ENCODE assay signal across 12 cellular contexts in the genomic region with DNA sequence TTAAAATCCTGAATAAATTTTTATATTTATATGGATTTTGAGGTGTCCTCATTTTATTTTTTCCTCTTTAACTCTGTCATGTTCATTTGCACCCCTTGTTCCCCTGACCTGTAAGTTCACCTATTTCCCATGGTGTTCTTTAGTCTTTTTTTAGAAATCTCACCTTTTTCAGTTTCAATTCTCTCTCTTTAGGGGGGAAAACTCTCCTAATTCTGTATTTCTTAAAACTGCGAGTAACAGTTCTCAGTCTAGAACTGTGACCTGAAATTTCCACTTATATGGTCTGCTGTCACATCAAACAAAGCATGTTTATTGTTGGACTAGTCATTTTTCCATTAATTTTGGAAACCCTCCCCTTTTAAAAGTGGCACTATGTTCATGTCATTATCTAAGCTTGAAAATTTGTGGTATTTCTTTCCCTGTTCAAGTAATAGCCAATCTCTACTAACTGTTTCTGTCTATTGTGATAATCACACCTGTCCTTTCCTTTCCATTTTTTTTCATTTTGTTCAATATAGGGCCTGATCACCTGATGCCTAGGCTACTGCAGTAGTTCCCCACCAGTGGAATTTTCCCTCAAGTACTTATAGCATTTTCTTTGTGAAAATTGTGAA. TPM values are rescaled to one million over a fixed set of nuclear protein-coding genes. Genes with fewer than 3 reads are reported as not detected.
DNase-seq lines count a peak whose midpoint lies in the region; ATAC-seq and TF ChIP-seq lines count a peak whose summit lies in the region.
"Had no signal": no experiment of that assay in that cellular context is flagged by ENCODE, and none has a peak within 500 bp of the region (broad histone marks: within the 10 kb centered on the region; RNA-seq: fewer than 3 reads in every experiment).

No MANE protein-coding gene starts in this region.

- no peak for TF ChIP-seq CTCF in activated CD8-positive, alpha-beta T cell treated with anti-CD3 and anti-CD28 coated beads for 36 hours (IDR thresholded peaks at IDR 0.05)
- TF ChIP-seq CTCF in chondrocyte (IDR thresholded peaks at IDR 0.05) = no peak

- intact Hi-C loops in activated CD8-positive, alpha-beta T cell treated with anti-CD3 and anti-CD28 coated beads for 36 hours (cut with micrococcal nuclease) = no loop called here

- peak; percentile 54 for ATAC-seq in activated CD8-positive, alpha-beta T cell treated with anti-CD3 and anti-CD28 coated beads for 36 hours
- no peak for ATAC-seq in activated CD8-positive, alpha-beta T cell treated with anti-CD3 and anti-CD28 coated beads, Interleukin-2, amount 10 ng/mL, durations not matched to agents 7 days and 5 days
- ATAC-seq in GM21717 (IDR thresholded peaks at IDR 0.05; ENCODE audit: unreplicated experiment) = peak; percentile 45
- ATAC-seq in HG03139 (IDR thresholded peaks at IDR 0.05; ENCODE audit: unreplicated experiment) = peak; percentile 41
- ATAC-seq in stimulated activated memory B cell treated with anti-CD40 and anti-IgM and Interleukin-4, amounts not matched to agents 10 μg/mL and 1 μg/mL and 100 μg/mL, for 72 hours = no peak

- CTCF ChIA-PET in activated CD8-positive, alpha-beta T cell treated with anti-CD3 and anti-CD28 coated beads for 36 hours (lab: Charles Lee) = interaction anchor here (1.1 to 3.0 kb wide), 3 partner anchors 11 to 32 kb away, joined by 3 to 12 read pairs (median 3); partner anchors contain the start of gene FBXO33
- CTCF ChIA-PET in activated CD8-positive, alpha-beta T cell treated with anti-CD3 and anti-CD28 coated beads, Interleukin-2, amount 10 ng/mL, durations not matched to agents 7 days and 5 days (lab: Charles Lee) = interaction anchor here (0.8 to 1.8 kb wide), 2 partner anchors 14 to 345 kb away, joined by 3 to 5 read pairs; partner anchors contain the start of gene FBXO33

- peak overlapping the region; percentile 37 for H3K4me3 Mint-ChIP-seq in activated CD8-positive, alpha-beta T cell treated with anti-CD3 and anti-CD28 coated beads for 36 hours
- no peak overlapping the region for H3K4me3 Mint-ChIP-seq in activated CD8-positive, alpha-beta T cell treated with anti-CD3 and anti-CD28 coated beads, Interleukin-2, amount 10 ng/mL, durations not matched to agents 7 days and 5 days
- H3K4me3 Mint-ChIP-seq in stimulated activated memory B cell treated with anti-CD40 and anti-IgM and Interleukin-4, amounts not matched to agents 10 μg/mL and 1 μg/mL and 100 μg/mL, for 72 hours = peak overlapping the region; percentile 50
- H3K4me3 Mint-ChIP-seq in chondrocyte (ENCODE audit: unreplicated experiment) = no peak overlapping the region
- H3K4me3 Mint-ChIP-seq: naive B cell had no signal

- H3K36me3 Mint-ChIP-seq in activated CD8-positive, alpha-beta T cell treated with anti-CD3 and anti-CD28 coated beads for 36 hours (ENCODE audit: low read depth) = peaks cover 2% of the 10 kb centered on the region
- peaks cover 3% of the 10 kb centered on the region for H3K36me3 Mint-ChIP-seq in activated CD8-positive, alpha-beta T cell treated with anti-CD3 and anti-CD28 coated beads, Interleukin-2, amount 10 ng/mL, durations not matched to agents 7 days and 5 days (ENCODE audit: low read depth)
- peaks cover 4% of the 10 kb centered on the region for H3K36me3 Mint-ChIP-seq in stimulated activated memory B cell treated with anti-CD40 and anti-IgM and Interleukin-4, amounts not matched to agents 10 μg/mL and 1 μg/mL and 100 μg/mL, for 72 hours
- H3K36me3 Mint-ChIP-seq in chondrocyte (ENCODE audit: low read depth) = peaks cover 2% of the 10 kb centered on the region

- H3K27me3 Mint-ChIP-seq in activated CD8-positive, alpha-beta T cell treated with anti-CD3 and anti-CD28 coated beads for 36 hours = no peaks in the 10 kb centered on the region
- no peaks in the 10 kb centered on the region for H3K27me3 Mint-ChIP-seq in activated CD8-positive, alpha-beta T cell treated with anti-CD3 and anti-CD28 coated beads, Interleukin-2, amount 10 ng/mL, durations not matched to agents 7 days and 5 days (ENCODE audit: low read depth)
- H3K27me3 Mint-ChIP-seq in stimulated activated memory B cell treated with anti-CD40 and anti-IgM and Interleukin-4, amounts not matched to agents 10 μg/mL and 1 μg/mL and 100 μg/mL, for 72 hours = no peaks in the 10 kb centered on the region
- peaks cover 14% of the 10 kb centered on the region for H3K27me3 Mint-ChIP-seq in chondrocyte (ENCODE audit: low read depth)

- POLR2A ChIA-PET in activated CD8-positive, alpha-beta T cell treated with anti-CD3 and anti-CD28 coated beads for 36 hours (lab: Charles Lee) = interaction anchor here (1.7 to 1.9 kb wide), 2 partner anchors 12 to 13 kb away, joined by 5 to 11 read pairs; partner anchors contain the start of gene FBXO33
- POLR2A ChIA-PET in activated CD8-positive, alpha-beta T cell treated with anti-CD3 and anti-CD28 coated beads, Interleukin-2, amount 10 ng/mL, durations not matched to agents 7 days and 5 days (lab: Charles Lee) = no interaction called here

- H3K9me3 Mint-ChIP-seq in activated CD8-positive, alpha-beta T cell treated with anti-CD3 and anti-CD28 coated beads for 36 hours = no peaks in the 10 kb centered on the region
- H3K9me3 Mint-ChIP-seq in activated CD8-positive, alpha-beta T cell treated with anti-CD3 and anti-CD28 coated beads, Interleukin-2, amount 10 ng/mL, durations not matched to agents 7 days and 5 days (ENCODE audit: insufficient read depth) = no peaks in the 10 kb centered on the region
- no peaks in the 10 kb centered on the region for H3K9me3 Mint-ChIP-seq in stimulated activated memory B cell treated with anti-CD40 and anti-IgM and Interleukin-4, amounts not matched to agents 10 μg/mL and 1 μg/mL and 100 μg/mL, for 72 hours
- H3K9me3 Mint-ChIP-seq in chondrocyte (ENCODE audit: low read depth) = no peaks in the 10 kb centered on the region

- H3K27ac Mint-ChIP-seq in activated CD8-positive, alpha-beta T cell treated with anti-CD3 and anti-CD28 coated beads for 36 hours = peak overlapping the region; percentile 94
- H3K27ac Mint-ChIP-seq in activated CD8-positive, alpha-beta T cell treated with anti-CD3 and anti-CD28 coated beads, Interleukin-2, amount 10 ng/mL, durations not matched to agents 7 days and 5 days = no peak overlapping the region
- H3K27ac Mint-ChIP-seq in stimulated activated memory B cell treated with anti-CD40 and anti-IgM and Interleukin-4, amounts not matched to agents 10 μg/mL and 1 μg/mL and 100 μg/mL, for 72 hours = no peak overlapping the region
- H3K27ac Mint-ChIP-seq in chondrocyte (ENCODE audit: unreplicated experiment) = no peak overlapping the region
- H3K27ac Mint-ChIP-seq: naive B cell had no signal

- no peak for DNase-seq in activated CD8-positive, alpha-beta T cell treated with anti-CD3 and anti-CD28 coated beads for 36 hours
- no peak for DNase-seq in activated CD8-positive, alpha-beta T cell treated with anti-CD3 and anti-CD28 coated beads, Interleukin-2, amount 10 ng/mL, durations not matched to agents 7 days and 5 days
- DNase-seq in NCI-H345 (lab: John Stamatoyannopoulos, UW) (no peak), chondrocyte (ENCODE audit: low spot score) (no peak), cerebellar cortex (ENCODE audit: low spot score) (no peak)
- DNase-seq: activated gamma-delta T cell, colonic mucosa, naive B cell, NCI-H2171 had no signal

- peaks cover 47% of the 10 kb centered on the region for H3K4me1 Mint-ChIP-seq in activated CD8-positive, alpha-beta T cell treated with anti-CD3 and anti-CD28 coated beads for 36 hours (ENCODE audit: low read depth)
- H3K4me1 Mint-ChIP-seq in activated CD8-positive, alpha-beta T cell treated with anti-CD3 and anti-CD28 coated beads, Interleukin-2, amount 10 ng/mL, durations not matched to agents 7 days and 5 days (ENCODE audit: low read depth) = peaks cover 22% of the 10 kb centered on the region
- H3K4me1 Mint-ChIP-seq in stimulated activated memory B cell treated with anti-CD40 and anti-IgM and Interleukin-4, amounts not matched to agents 10 μg/mL and 1 μg/mL and 100 μg/mL, for 72 hours = peaks cover 19% of the 10 kb centered on the region
- H3K4me1 Mint-ChIP-seq in chondrocyte (ENCODE audit: low read depth) = no peaks in the 10 kb centered on the region
- H3K4me1 Mint-ChIP-seq: naive B cell had no signal

RNA-seq across cellular contexts. Expression of gene FBXO33, which starts 14.0 kb away (rescaled TPM):
- total RNA-seq in activated CD8-positive, alpha-beta T cell treated with anti-CD3 and anti-CD28 coated beads for 36 hours = 10 to 100 TPM; 16.8 to 18.6 TPM
- 10 to 100 TPM; 18.7 to 19.0 TPM for total RNA-seq in activated CD8-positive, alpha-beta T cell treated with anti-CD3 and anti-CD28 coated beads, Interleukin-2, amount 10 ng/mL, durations not matched to agents 7 days and 5 days
- total RNA-seq in chondrocyte = 7.8 to 11.1 TPM (median 9.2 TPM) in 3 replicates

Comparison
In these comparisons a context has a peak if more than half of its experiments do, and no peak if none do; other contexts are left out.
1. ATAC-seq: peak in activated CD8-positive, alpha-beta T cell treated with anti-CD3 and anti-CD28 coated beads for 36 hours (single experiment), GM21717 (single experiment) and HG03139 (single experiment); none in activated CD8-positive, alpha-beta T cell treated with anti-CD3 and anti-CD28 coated beads, Interleukin-2, amount 10 ng/mL, durations not matched to agents 7 days and 5 days (single experiment) and stimulated activated memory B cell treated with anti-CD40 and anti-IgM and Interleukin-4, amounts not matched to agents 10 μg/mL and 1 μg/mL and 100 μg/mL, for 72 hours (single experiment).
2. H3K4me3 Mint-ChIP-seq: peak in activated CD8-positive, alpha-beta T cell treated with anti-CD3 and anti-CD28 coated beads for 36 hours (single experiment) and stimulated activated memory B cell treated with anti-CD40 and anti-IgM and Interleukin-4, amounts not matched to agents 10 μg/mL and 1 μg/mL and 100 μg/mL, for 72 hours (single experiment); none in activated CD8-positive, alpha-beta T cell treated with anti-CD3 and anti-CD28 coated beads, Interleukin-2, amount 10 ng/mL, durations not matched to agents 7 days and 5 days (single experiment) and chondrocyte (single experiment).